In the genomic region with DNA sequence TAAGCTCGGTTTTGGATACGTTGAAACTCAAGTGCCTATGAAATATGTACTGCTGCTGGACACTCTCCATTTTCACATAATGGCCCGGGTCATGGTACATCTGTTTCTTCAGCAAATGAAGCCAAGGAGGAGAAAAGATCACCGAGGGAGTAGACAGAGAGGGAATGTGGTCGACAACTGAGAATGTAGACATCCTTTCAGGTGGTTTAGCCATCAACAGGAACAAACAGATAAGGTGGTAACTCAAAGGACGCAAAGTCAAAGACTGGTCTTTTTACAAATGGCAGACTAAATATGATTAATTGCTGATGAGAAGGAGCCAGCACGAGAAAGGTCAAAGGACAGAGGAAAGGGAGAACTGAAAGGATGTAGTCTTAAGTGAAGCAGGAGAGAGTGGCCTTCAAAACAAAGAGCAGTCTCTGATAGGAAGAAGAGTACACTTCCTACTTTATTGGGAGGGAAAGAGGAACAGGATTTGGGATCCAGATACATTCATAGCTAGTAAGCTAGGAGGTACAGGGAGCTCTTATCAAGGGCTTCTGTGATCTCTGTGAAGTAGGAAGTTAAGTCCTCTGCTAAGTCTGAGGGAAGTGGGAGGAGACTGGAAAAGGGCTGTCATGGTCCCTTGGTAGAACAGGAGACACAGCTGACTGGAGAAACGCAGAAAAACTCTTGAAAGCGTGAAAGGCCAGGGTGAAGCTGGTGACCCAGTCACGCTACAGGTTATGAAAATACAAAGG, we compare ENCODE assay signal across 9 cellular contexts. TPM values are rescaled to one million over a fixed set of nuclear protein-coding genes. Genes with fewer than 3 reads are reported as not detected.
DNase-seq lines count a peak whose midpoint lies in the region; ATAC-seq and TF ChIP-seq lines count a peak whose summit lies in the region.
"Had no signal": no experiment of that assay in that cellular context is flagged by ENCODE, and none has a peak within 500 bp of the region (broad histone marks: within the 10 kb centered on the region; RNA-seq: fewer than 3 reads in every experiment).

No MANE protein-coding gene starts in this region.

- peak; percentile 51 for DNase-seq in Jurkat, Clone E6-1 (ENCODE audit: low read depth, low spot score)
- no peak for DNase-seq in mucosa of descending colon
- no peak for DNase-seq in RPMI8226
- DNase-seq in activated CD4-positive, alpha-beta T cell treated with anti-CD3 and anti-CD28 coated beads for 4 hours, result no peak
- DNase-seq: activated CD8-positive, alpha-beta memory T cell treated with anti-CD3 and anti-CD28 coated beads, Interleukin-2, amount 50 U/mL, for 4 hours; NCI-H526 had no signal

- H3K9me3 ChIP-seq in mucosa of descending colon, result no peaks in the 10 kb centered on the region

- intact Hi-C loops in mucosa of descending colon (cut with DNase I, micrococcal nuclease), result loop anchor here in 1 of 2 donors (10.0 kb wide), 1 partner anchor 215 kb away; no protein-coding TSS in a partner anchor

- H3K4me3 ChIP-seq in Jurkat, Clone E6-1 (ENCODE audit: low read length), result no peak overlapping the region
- H3K4me3 ChIP-seq in mucosa of descending colon, result no peak overlapping the region

- no peaks in the 10 kb centered on the region for H3K4me1 ChIP-seq in mucosa of descending colon (ENCODE audit: low read depth)

- no peak for TF ChIP-seq CTCF in mucosa of descending colon (IDR thresholded peaks at IDR 0.05)

- ATAC-seq in GM19025 (IDR thresholded peaks at IDR 0.05; ENCODE audit: low read depth, unreplicated experiment), result peak; percentile 52
- ATAC-seq in HG02588 (IDR thresholded peaks at IDR 0.05; ENCODE audit: unreplicated experiment), result peak; percentile 74
- ATAC-seq in mucosa of descending colon, result peak; percentile 51
- ATAC-seq in activated CD4-positive, CD25-positive, alpha-beta regulatory T cell treated with anti-CD3 and anti-CD28 coated beads, Interleukin-2, amount 50 U/mL, for 24 hours, result no peak

- H3K36me3 ChIP-seq in mucosa of descending colon (ENCODE audit: low read depth), result no peaks in the 10 kb centered on the region

RNA-seq across cellular contexts. Expression of gene NUP133, which starts 28.3 kb away (rescaled TPM):
- polyA plus RNA-seq in Jurkat, Clone E6-1 (2012; ENCODE audit: insufficient read depth, insufficient read length), result 40.8 TPM
- 10 to 100 TPM; 24.5 to 29.4 (median 26.7) TPM for total RNA-seq in mucosa of descending colon

RNA-seq across cellular contexts. Expression of gene ACTA1, which starts 45.9 kb away (rescaled TPM):
- 6.9 TPM for polyA plus RNA-seq in Jurkat, Clone E6-1 (2012; ENCODE audit: insufficient read depth, insufficient read length)
- 1 to 10 TPM in 2 of 3 donors, not detected in 1; 2.8 to 4.1 TPM for total RNA-seq in mucosa of descending colon

Comparison
In these comparisons a context has a peak if more than half of its experiments do, and no peak if none do; other contexts are left out.
1. ATAC-seq: peak in GM19025 (single experiment), HG02588 (single experiment) and mucosa of descending colon (single experiment); none in activated CD4-positive, CD25-positive, alpha-beta regulatory T cell treated with anti-CD3 and anti-CD28 coated beads, Interleukin-2, amount 50 U/mL, for 24 hours (0 of 2).